ENCODE assay signal across 16 cellular contexts in the genomic region with DNA sequence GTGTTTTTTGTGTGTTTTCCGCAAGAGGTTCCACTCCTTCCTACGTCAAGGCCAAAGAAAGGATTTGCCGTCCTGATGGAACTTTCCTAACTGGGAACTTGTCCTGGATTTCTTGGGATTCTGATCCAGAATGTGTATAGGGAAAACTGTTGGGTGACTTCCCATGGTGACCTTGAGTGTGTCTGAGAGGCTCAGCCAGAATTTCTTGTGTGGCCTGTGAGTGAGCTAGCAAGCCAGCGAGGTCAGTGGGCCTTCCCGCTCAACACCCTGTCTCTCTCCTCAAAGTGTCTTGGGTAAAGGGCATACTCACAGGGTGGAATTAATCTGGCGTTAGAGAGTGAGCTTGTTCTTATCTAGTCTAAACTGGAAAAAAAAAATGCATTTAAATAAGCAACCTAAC. TPM values are rescaled to one million over a fixed set of nuclear protein-coding genes. Genes with fewer than 3 reads are reported as not detected.
DNase-seq lines count a peak whose midpoint lies in the region; ATAC-seq and TF ChIP-seq lines count a peak whose summit lies in the region.
"Had no signal": no experiment of that assay in that cellular context is flagged by ENCODE, and none has a peak within 500 bp of the region (broad histone marks: within the 10 kb centered on the region; RNA-seq: fewer than 3 reads in every experiment).

No MANE protein-coding gene starts in this region.

- 60 to 61% methylated on average over 5 to 6 of the region's 6 CpGs for WGBS in tibial nerve, 2 donors

- peak overlapping the region; percentile 94 for H3K27ac ChIP-seq in cardiac muscle cell
- peak overlapping the region in 3 of 4 donors; percentile 34 to 79 (median 61) for H3K27ac ChIP-seq in tibial nerve

- ATAC-seq in GM19455 (IDR thresholded peaks at IDR 0.05; ENCODE audit: unreplicated experiment), result no peak
- ATAC-seq: activated CD4-positive, alpha-beta T cell treated with anti-CD3 and anti-CD28 coated beads for 36 hours; activated T-helper 17 cell treated with anti-CD3 and anti-CD28 coated beads, Interleukin-2, amount 50 U/mL, for 72 hours; stimulated activated naive CD8-positive, alpha-beta T cell treated with anti-CD3 and anti-CD28 coated beads, Interleukin-15, Interleukin-2, amounts not matched to agents 100 U/mL and 50 U/mL, for 24 hours had no signal

- peak overlapping the region in 2 of 3 experiments; percentile 17 to 35 for H3K4me3 Mint-ChIP-seq in nephron
- H3K4me3 Mint-ChIP-seq: activated CD4-positive, alpha-beta T cell treated with anti-CD3 and anti-CD28 coated beads for 36 hours; activated T-helper 17 cell treated with anti-CD3 and anti-CD28 coated beads, Interleukin-2, amount 50 U/mL, for 72 hours; CD4-positive, CD25-positive, alpha-beta regulatory T cell had no signal

- TF ChIP-seq EP300 in tibial nerve (IDR thresholded peaks at IDR 0.05), result no peak

- DNase-seq in amniotic epithelial cell (ENCODE audit: low read depth), result peak; percentile 22
- DNase-seq in cardiac muscle cell (ENCODE audit: low read depth in 1 of 2, low spot score in 1 of 2), result peak in 1 of 2 donors; percentile 48
- DNase-seq in tibial nerve (ENCODE audit: low spot score in 2 of 2), result no peak
- DNase-seq in stimulated activated CD4-positive, alpha-beta T cell treated with anti-CD3 and anti-CD28 coated beads, Interleukin-1b, Interleukin-23, amount 100 ng/mL, for 48 hours, result no peak
- no peak for DNase-seq in GM10266 (ENCODE audit: extremely low spot score)
- DNase-seq in HAP-1 (ENCODE audit: low spot score in 2 of 2), result no peak
- DNase-seq: activated CD4-positive, alpha-beta T cell treated with anti-CD3 and anti-CD28 coated beads for 36 hours; CD4-positive, CD25-positive, alpha-beta regulatory T cell; central memory CD4-positive, alpha-beta T cell; GDM1; KG1; stimulated activated CD4-positive, alpha-beta T cell treated with anti-CD3 and anti-CD28 coated beads, Interleukin-4, amount 100 ng/mL, for 4 hours; stimulated activated naive CD8-positive, alpha-beta T cell treated with anti-CD3 and anti-CD28 coated beads, Interleukin-15, Interleukin-2, amounts not matched to agents 100 U/mL and 50 U/mL, for 24 hours had no signal

- H3K27me3 Mint-ChIP-seq in nephron (ENCODE audit: low read depth), result no peaks in the 10 kb centered on the region

- H3K36me3 ChIP-seq in cardiac muscle cell, result no peaks in the 10 kb centered on the region
- H3K36me3 ChIP-seq in tibial nerve, result no peaks in the 10 kb centered on the region
- no peaks in the 10 kb centered on the region for H3K36me3 ChIP-seq in HAP-1 (replicated peaks)

- H3K9me3 Mint-ChIP-seq in nephron, result no peaks in the 10 kb centered on the region
- H3K9me3 Mint-ChIP-seq: activated T-helper 17 cell treated with anti-CD3 and anti-CD28 coated beads, Interleukin-2, amount 50 U/mL, for 72 hours; CD4-positive, CD25-positive, alpha-beta regulatory T cell had no signal

- H3K27ac Mint-ChIP-seq in nephron, result peak overlapping the region; percentile 90 to 96 (median 93)
- H3K27ac Mint-ChIP-seq: activated CD4-positive, alpha-beta T cell treated with anti-CD3 and anti-CD28 coated beads for 36 hours; activated T-helper 17 cell treated with anti-CD3 and anti-CD28 coated beads, Interleukin-2, amount 50 U/mL, for 72 hours; CD4-positive, CD25-positive, alpha-beta regulatory T cell had no signal

- H3K4me3 ChIP-seq in cardiac muscle cell (no peak overlapping the region), tibial nerve (no peak overlapping the region), HAP-1 (no peak overlapping the region)

- H3K4me1 ChIP-seq in cardiac muscle cell (ENCODE audit: low read depth) (peaks cover 53% of the 10 kb centered on the region), tibial nerve (peaks cover 0 to 72% (median 27%) of the 10 kb centered on the region in 4 donors), HAP-1 (peaks cover 22% of the 10 kb centered on the region)

- no peaks in the 10 kb centered on the region for H3K36me3 Mint-ChIP-seq in nephron (ENCODE audit: low read depth)
- H3K36me3 Mint-ChIP-seq: CD4-positive, CD25-positive, alpha-beta regulatory T cell had no signal

- in situ Hi-C loops in HAP-1 (cut with MboI; ENCODE audit: low sequenced_read_pairs), result no loop called here

- no peaks in the 10 kb centered on the region for H3K27me3 ChIP-seq in cardiac muscle cell
- no peaks in the 10 kb centered on the region for H3K27me3 ChIP-seq in tibial nerve
- H3K27me3 ChIP-seq in HAP-1 (ENCODE audit: low read depth), result no peaks in the 10 kb centered on the region

- no peaks in the 10 kb centered on the region for H3K9me3 ChIP-seq in cardiac muscle cell (ENCODE audit: low read depth)
- H3K9me3 ChIP-seq in tibial nerve, result no peaks in the 10 kb centered on the region
- H3K9me3 ChIP-seq in HAP-1, result no peaks in the 10 kb centered on the region

- TF ChIP-seq POLR2A in tibial nerve (IDR thresholded peaks at IDR 0.05), result no peak

- H3K4me1 Mint-ChIP-seq in nephron, result peaks cover 72% of the 10 kb centered on the region

- TF ChIP-seq CTCF in cardiac muscle cell (IDR thresholded peaks at IDR 0.05; ENCODE audit: low read depth, low read length), result no peak
- TF ChIP-seq CTCF in nephron (IDR thresholded peaks at IDR 0.05; ENCODE audit: unreplicated experiment in 3 of 3), result no peak
- no peak for TF ChIP-seq CTCF in tibial nerve (IDR thresholded peaks at IDR 0.05)
- no peak for TF ChIP-seq CTCF in GM10266 (IDR thresholded peaks at IDR 0.05; ENCODE audit: control insufficient read depth, insufficient read depth, low read depth, missing control alignments)

RNA-seq across cellular contexts. Expression of a gene that starts 20.3 kb away (rescaled TPM):
- total RNA-seq in cardiac muscle cell (35.4 and 40.4 TPM in 2 replicates), tibial nerve (10 to 100 TPM; 18.0 to 37.9 (median 23.5) TPM)
- 23.8 and 25.5 TPM in 2 replicates for polyA plus RNA-seq in cardiac muscle cell
